19 cellular contexts compared by ENCODE assay signal in genomic region chr16:86289304-86289703, GRCh38.
"Had no signal": no experiment of that assay in that cellular context is flagged by ENCODE, and none has a peak within 500 bp of the region (broad histone marks: within the 10 kb centered on the region; RNA-seq: fewer than 3 reads in every experiment).

No MANE protein-coding gene starts in this region.

- ATAC-seq: gastroesophageal sphincter, left cardiac atrium, lower lobe of right lung, right cardiac atrium had no signal

- H3K27ac ChIP-seq: epithelial cell of prostate, esophagus muscularis mucosa, gastroesophageal sphincter, left ventricle myocardium inferior, lower lobe of right lung, neutrophil, upper lobe of left lung, uterus had no signal

- H3K4me2 ChIP-seq: smooth muscle cell had no signal

- H3K4me1 ChIP-seq: left ventricle myocardium inferior, lower lobe of right lung had no signal

- DNase-seq: effector memory CD4-positive, alpha-beta T cell; kidney; left cardiac atrium; left ventricle myocardium inferior; lower lobe of right lung; midbrain; naive B cell; right cardiac atrium; stimulated activated CD4-positive, alpha-beta T cell treated with anti-CD3 and anti-CD28 coated beads, Interleukin-2, amount 100 ng/mL, for 48 hours; stimulated activated naive CD4-positive, alpha-beta T cell treated with Interleukin-2 at 50 U/mL for 16 hours; upper lobe of left lung; uterus had no signal

- H3K4me3 ChIP-seq: esophagus muscularis mucosa, gastroesophageal sphincter, left ventricle myocardium inferior, lower lobe of right lung, smooth muscle cell, upper lobe of left lung, uterus had no signal

- H3K9me3 ChIP-seq: esophagus muscularis mucosa, gastroesophageal sphincter, left ventricle myocardium inferior, lower lobe of right lung, neutrophil, upper lobe of left lung, uterus had no signal

- H3K36me3 Mint-ChIP-seq: memory B cell, naive B cell had no signal

- H3K4me3 Mint-ChIP-seq: memory B cell, naive B cell, nephron had no signal

- H3K4me1 Mint-ChIP-seq: memory B cell had no signal

- H3K36me3 ChIP-seq: esophagus muscularis mucosa, gastroesophageal sphincter, left ventricle myocardium inferior, lower lobe of right lung, neutrophil, upper lobe of left lung, uterus had no signal

- H3K27ac Mint-ChIP-seq: memory B cell, nephron had no signal

- H3K9me3 Mint-ChIP-seq: memory B cell, naive B cell, nephron had no signal
